ENCODE assay signal across 8 cellular contexts in the genomic region with DNA sequence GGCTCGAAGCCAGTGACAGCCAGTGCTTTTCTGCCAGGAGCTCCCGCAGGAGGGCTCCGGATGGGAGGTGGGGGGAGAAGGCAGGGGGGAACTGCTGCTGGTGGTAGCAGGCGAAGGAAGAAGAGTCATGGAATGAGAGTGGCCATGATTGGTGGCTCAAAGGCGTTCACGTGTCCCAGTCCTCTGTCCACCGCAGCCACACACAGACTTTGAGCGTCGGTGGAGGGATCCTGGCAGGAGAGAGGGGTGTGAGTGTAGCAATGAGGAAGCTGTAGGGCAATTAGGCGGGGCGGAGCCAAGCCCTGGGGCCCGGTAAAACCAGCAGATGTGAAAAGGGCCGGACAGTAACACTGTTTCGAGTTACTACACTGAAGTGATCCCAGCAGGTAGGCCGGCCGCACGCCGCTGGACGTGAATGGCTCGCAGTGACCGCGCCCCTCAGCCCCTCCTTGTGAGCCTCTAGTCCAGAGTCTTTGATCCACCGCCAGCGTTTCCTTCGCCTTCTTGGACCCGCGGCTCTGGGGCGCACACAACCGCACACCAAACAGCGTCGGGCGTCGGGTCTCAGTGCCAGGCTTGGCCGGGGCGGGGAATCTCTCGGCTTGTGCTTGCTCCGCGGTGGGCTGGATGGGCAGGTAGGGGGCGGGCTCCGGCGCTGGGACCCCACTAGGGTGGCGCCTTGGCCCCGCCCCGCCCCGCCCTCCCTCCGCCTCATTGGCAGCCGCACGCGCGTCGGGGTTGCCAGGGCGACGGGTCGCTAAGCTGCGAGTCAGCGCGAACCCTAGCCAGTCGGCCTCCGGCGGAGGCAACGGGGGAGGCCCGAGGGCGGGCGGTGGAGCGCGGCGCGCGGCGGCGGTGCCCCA. TPM values are rescaled to one million over a fixed set of nuclear protein-coding genes. Genes with fewer than 3 reads are reported as not detected.
DNase-seq lines count a peak whose midpoint lies in the region; ATAC-seq lines count a peak whose summit lies in the region.

A gene (plus strand): TSS at position 788 of the 863 bp plus-strand sequence. CDS start 250 bp downstream, outside the sequence.

- H3K27me3 Mint-ChIP-seq in activated naive CD8-positive, alpha-beta T cell treated with anti-CD3 and anti-CD28 coated beads, Interleukin-2, amount 10 ng/mL, durations not matched to agents 7 days and 5 days, result peaks cover 52% of the 10 kb centered on the region

- no peaks in the 10 kb centered on the region for H3K36me3 Mint-ChIP-seq in activated naive CD8-positive, alpha-beta T cell treated with anti-CD3 and anti-CD28 coated beads, Interleukin-2, amount 10 ng/mL, durations not matched to agents 7 days and 5 days

- H3K4me3 Mint-ChIP-seq in activated naive CD8-positive, alpha-beta T cell treated with anti-CD3 and anti-CD28 coated beads, Interleukin-2, amount 10 ng/mL, durations not matched to agents 7 days and 5 days, result peak within 1 kb of the TSS; percentile 68

- H3K9me3 Mint-ChIP-seq in activated naive CD8-positive, alpha-beta T cell treated with anti-CD3 and anti-CD28 coated beads, Interleukin-2, amount 10 ng/mL, durations not matched to agents 7 days and 5 days, result no peaks in the 10 kb centered on the region

- peaks cover 9% of the 10 kb centered on the region for H3K4me1 Mint-ChIP-seq in activated naive CD8-positive, alpha-beta T cell treated with anti-CD3 and anti-CD28 coated beads, Interleukin-2, amount 10 ng/mL, durations not matched to agents 7 days and 5 days

- POLR2A ChIA-PET in activated naive CD8-positive, alpha-beta T cell treated with anti-CD3 and anti-CD28 coated beads, Interleukin-2, amount 10 ng/mL, durations not matched to agents 7 days and 5 days (lab: Charles Lee), result interaction anchor here (0.5 to 0.6 kb wide), 2 partner anchors 12 to 718 kb away, joined by 4 to 5 read pairs; no protein-coding TSS in a partner anchor

- DNase-seq in activated T-cell treated with anti-CD3 and anti-CD28 coated beads for 24 hours (ENCODE audit: low read depth), result peak; percentile 19
- DNase-seq in activated T-cell treated with anti-CD3 and anti-CD28 coated beads for 4 hours, result no peak
- peak; percentile 86 for DNase-seq in NCI-H510A (lab: John Stamatoyannopoulos, UW)
- peak; percentile 56 for DNase-seq in activated naive CD8-positive, alpha-beta T cell treated with anti-CD3 and anti-CD28 coated beads, Interleukin-2, amount 10 ng/mL, durations not matched to agents 7 days and 5 days
- DNase-seq in left lobe of liver (ENCODE audit: low spot score), result no peak
- DNase-seq in stimulated activated CD8-positive, alpha-beta memory T cell treated with anti-CD3 and anti-CD28 coated beads, Interleukin-15, amount 100 ng/mL, for 48 hours (ENCODE audit: low read depth in 2 of 2), result peak; percentile 21 to 33
- DNase-seq in NCI-H526 treated with DMSO at 0.1 percent for 48 hours (lab: John Stamatoyannopoulos, UW), result no peak

- no peak within 1 kb of the TSS for H3K27ac Mint-ChIP-seq in activated naive CD8-positive, alpha-beta T cell treated with anti-CD3 and anti-CD28 coated beads, Interleukin-2, amount 10 ng/mL, durations not matched to agents 7 days and 5 days

- peak; percentile 30 for ATAC-seq in activated naive CD8-positive, alpha-beta T cell treated with anti-CD3 and anti-CD28 coated beads, Interleukin-2, amount 10 ng/mL, durations not matched to agents 7 days and 5 days (ENCODE audit: low read depth)
- ATAC-seq in left lobe of liver, result peak; percentile 6
- no peak for ATAC-seq in HG03571 (IDR thresholded peaks at IDR 0.05; ENCODE audit: unreplicated experiment)

RNA-seq across cellular contexts. Expression of the gene that starts here (rescaled TPM):
- not detected for total RNA-seq in activated naive CD8-positive, alpha-beta T cell treated with anti-CD3 and anti-CD28 coated beads, Interleukin-2, amount 10 ng/mL, durations not matched to agents 7 days and 5 days
- not detected for total RNA-seq in left lobe of liver

Comparison
In these comparisons a context has a peak if more than half of its experiments do, and no peak if none do; other contexts are left out.
1. DNase-seq: peak in activated T-cell treated with anti-CD3 and anti-CD28 coated beads for 24 hours (single experiment), NCI-H510A (single experiment) and stimulated activated CD8-positive, alpha-beta memory T cell treated with anti-CD3 and anti-CD28 coated beads, Interleukin-15, amount 100 ng/mL, for 48 hours (2 of 2); none in activated T-cell treated with anti-CD3 and anti-CD28 coated beads for 4 hours (single experiment), left lobe of liver (single experiment) and NCI-H526 treated with DMSO at 0.1 percent for 48 hours (single experiment).
2. Peak in DNase-seq and ATAC-seq in activated naive CD8-positive, alpha-beta T cell treated with anti-CD3 and anti-CD28 coated beads, Interleukin-2, amount 10 ng/mL, durations not matched to agents 7 days and 5 days; RNA of the gene not detected or under 1 TPM.
3. Peak in ATAC-seq in left lobe of liver; RNA of the gene not detected or under 1 TPM.